ENCODE assay signal across 1 cellular context in the genomic region with DNA sequence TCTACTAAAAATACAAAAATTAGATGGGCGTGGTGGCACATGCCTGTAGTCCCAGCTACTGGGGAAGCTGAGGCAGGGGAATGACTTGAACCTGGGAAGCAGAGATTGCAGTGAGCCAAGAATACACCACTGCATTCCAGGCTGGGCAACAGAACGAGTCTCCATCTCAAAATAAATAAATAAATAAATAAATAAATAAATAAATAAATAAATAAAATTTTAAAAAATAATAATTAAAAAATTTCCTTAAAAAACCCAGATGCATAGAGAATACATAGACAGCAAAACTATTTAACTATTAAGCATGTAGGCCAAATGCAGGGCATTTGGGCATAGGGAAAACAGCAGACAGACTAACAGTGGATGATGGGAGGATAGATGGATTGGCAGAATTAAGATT.
A peak's percentile ranks its signal among the peaks of the same experiment; 100 is the strongest.
TF ChIP-seq lines count a peak whose summit lies in the region.

No MANE protein-coding gene starts in this region.

TF ChIP-seq in HEK293, 187 proteins besides CTCF, POLR2A, EP300 and RAD21 (continued from another document):
- TF ChIP-seq ZNF623 (tag by site-specific recombination; IDR thresholded peaks at IDR 0.05) = peak; percentile 72
- 0 out of 2 replicates have a peak, but pooled peaks have one; percentile 27 for TF ChIP-seq ZFP37 (tag by site-specific recombination; IDR thresholded peaks at IDR 0.05)
- peak; percentile 72; the same call in 1 of the 2 replicates for TF ChIP-seq ZNF560 (tag by site-specific recombination; IDR thresholded peaks at IDR 0.05; ENCODE audit: borderline replicate concordance)
- TF ChIP-seq ZNF654 (tag by site-specific recombination; IDR thresholded peaks at IDR 0.05; ENCODE audit: low read depth) = peak; percentile 34; the same call in 1 of the 2 replicates
- peak; percentile 66; the same call in 1 of the 2 replicates for TF ChIP-seq ZNF558 (tag by site-specific recombination; IDR thresholded peaks at IDR 0.05)
- TF ChIP-seq ZNF629 (tag by site-specific recombination; IDR thresholded peaks at IDR 0.05) = peak; percentile 62
- TF ChIP-seq ZNF394 (tag by site-specific recombination; IDR thresholded peaks at IDR 0.05; ENCODE audit: borderline replicate concordance) = peak; percentile 96
- TF ChIP-seq, protein P1, sequence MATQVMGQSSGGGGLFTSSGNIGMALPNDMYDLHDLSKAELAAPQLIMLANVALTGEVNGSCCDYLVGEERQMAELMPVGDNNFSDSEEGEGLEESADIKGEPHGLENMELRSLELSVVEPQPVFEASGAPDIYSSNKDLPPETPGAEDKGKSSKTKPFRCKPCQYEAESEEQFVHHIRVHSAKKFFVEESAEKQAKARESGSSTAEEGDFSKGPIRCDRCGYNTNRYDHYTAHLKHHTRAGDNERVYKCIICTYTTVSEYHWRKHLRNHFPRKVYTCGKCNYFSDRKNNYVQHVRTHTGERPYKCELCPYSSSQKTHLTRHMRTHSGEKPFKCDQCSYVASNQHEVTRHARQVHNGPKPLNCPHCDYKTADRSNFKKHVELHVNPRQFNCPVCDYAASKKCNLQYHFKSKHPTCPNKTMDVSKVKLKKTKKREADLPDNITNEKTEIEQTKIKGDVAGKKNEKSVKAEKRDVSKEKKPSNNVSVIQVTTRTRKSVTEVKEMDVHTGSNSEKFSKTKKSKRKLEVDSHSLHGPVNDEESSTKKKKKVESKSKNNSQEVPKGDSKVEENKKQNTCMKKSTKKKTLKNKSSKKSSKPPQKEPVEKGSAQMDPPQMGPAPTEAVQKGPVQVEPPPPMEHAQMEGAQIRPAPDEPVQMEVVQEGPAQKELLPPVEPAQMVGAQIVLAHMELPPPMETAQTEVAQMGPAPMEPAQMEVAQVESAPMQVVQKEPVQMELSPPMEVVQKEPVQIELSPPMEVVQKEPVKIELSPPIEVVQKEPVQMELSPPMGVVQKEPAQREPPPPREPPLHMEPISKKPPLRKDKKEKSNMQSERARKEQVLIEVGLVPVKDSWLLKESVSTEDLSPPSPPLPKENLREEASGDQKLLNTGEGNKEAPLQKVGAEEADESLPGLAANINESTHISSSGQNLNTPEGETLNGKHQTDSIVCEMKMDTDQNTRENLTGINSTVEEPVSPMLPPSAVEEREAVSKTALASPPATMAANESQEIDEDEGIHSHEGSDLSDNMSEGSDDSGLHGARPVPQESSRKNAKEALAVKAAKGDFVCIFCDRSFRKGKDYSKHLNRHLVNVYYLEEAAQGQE (tag by site-specific recombination; IDR thresholded peaks at IDR 0.05) = peak; percentile 69
- TF ChIP-seq, protein P2, sequence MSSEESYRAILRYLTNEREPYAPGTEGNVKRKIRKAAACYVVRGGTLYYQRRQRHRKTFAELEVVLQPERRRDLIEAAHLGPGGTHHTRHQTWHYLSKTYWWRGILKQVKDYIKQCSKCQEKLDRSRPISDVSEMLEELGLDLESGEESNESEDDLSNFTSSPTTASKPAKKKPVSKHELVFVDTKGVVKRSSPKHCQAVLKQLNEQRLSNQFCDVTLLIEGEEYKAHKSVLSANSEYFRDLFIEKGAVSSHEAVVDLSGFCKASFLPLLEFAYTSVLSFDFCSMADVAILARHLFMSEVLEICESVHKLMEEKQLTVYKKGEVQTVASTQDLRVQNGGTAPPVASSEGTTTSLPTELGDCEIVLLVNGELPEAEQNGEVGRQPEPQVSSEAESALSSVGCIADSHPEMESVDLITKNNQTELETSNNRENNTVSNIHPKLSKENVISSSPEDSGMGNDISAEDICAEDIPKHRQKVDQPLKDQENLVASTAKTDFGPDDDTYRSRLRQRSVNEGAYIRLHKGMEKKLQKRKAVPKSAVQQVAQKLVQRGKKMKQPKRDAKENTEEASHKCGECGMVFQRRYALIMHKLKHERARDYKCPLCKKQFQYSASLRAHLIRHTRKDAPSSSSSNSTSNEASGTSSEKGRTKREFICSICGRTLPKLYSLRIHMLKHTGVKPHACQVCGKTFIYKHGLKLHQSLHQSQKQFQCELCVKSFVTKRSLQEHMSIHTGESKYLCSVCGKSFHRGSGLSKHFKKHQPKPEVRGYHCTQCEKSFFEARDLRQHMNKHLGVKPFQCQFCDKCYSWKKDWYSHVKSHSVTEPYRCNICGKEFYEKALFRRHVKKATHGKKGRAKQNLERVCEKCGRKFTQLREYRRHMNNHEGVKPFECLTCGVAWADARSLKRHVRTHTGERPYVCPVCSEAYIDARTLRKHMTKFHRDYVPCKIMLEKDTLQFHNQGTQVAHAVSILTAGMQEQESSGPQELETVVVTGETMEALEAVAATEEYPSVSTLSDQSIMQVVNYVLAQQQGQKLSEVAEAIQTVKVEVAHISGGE (tag by site-specific recombination; conservative IDR thresholded peaks at IDR 0.05; ENCODE audit: low read depth) = peak; percentile 83
- peak; percentile 56; the same call in 1 of the 2 replicates for TF ChIP-seq ZNF664 (tag by site-specific recombination; IDR thresholded peaks at IDR 0.05)
- TF ChIP-seq ZNF202 (tag by site-specific recombination; IDR thresholded peaks at IDR 0.05; ENCODE audit: borderline replicate concordance) = peak; percentile 64; the same call in 1 of the 2 replicates
- peak; percentile 91 for TF ChIP-seq ZNF426 (tag by site-specific recombination; IDR thresholded peaks at IDR 0.05)
- 0 out of 2 replicates have a peak, but pooled peaks have one; percentile 35 for TF ChIP-seq ZNF292 (tag by site-specific recombination; IDR thresholded peaks at IDR 0.05; ENCODE audit: borderline replicate concordance, low read depth)
- peak; percentile 93 for TF ChIP-seq ZNF555 (tag by site-specific recombination; conservative IDR thresholded peaks at IDR 0.05)
- TF ChIP-seq ZNF140 (tag by site-specific recombination; IDR thresholded peaks at IDR 0.05) = peak; percentile 35; the same call in 1 of the 2 replicates
- TF ChIP-seq ZBTB21 (tag by site-specific recombination; IDR thresholded peaks at IDR 0.05) = peak; percentile 51; the same call in 1 of the 2 replicates
